ENCODE assay signal across 8 cellular contexts in the genomic region with DNA sequence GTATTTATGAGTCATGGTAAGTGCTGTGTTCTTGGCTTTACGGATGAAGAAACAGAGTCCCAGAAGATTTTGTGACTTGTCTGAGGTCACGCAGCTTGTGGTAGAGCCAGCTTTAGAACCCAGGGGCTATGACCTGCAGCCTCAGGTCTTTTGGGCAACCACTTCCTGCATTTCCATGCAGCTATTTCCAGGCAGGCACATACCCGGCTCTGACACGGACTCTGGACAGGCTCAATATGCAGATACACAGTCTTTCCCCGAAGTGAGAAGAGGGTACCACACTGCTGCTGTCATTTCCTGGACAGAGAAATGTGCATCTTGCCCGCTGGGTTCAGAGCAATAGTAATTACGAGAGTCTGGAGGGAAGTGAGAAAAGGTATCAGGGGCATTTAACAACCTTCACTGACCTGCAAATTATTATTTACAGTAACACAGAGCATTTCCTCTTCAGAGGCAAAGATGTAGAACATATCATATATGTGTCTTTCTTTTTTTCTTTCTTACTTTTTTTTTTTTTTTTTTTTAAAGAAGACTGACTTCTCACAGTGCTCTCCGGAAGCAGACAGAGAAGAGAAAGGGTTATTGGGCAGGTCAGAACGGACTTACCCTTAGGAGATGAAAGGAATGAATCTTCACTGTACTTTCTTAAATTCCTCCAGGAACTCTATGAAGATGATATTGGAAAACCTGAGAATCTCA.
DNase-seq lines count a peak whose midpoint lies in the region; ATAC-seq and TF ChIP-seq lines count a peak whose summit lies in the region.

No MANE protein-coding gene starts in this region.

- no peak for TF ChIP-seq EP300 in suprapubic skin (IDR thresholded peaks at IDR 0.05)

- no peak overlapping the region for H4K8ac ChIP-seq in mesenchymal stem cell (ENCODE audit: low read length)

- peaks cover 0 to 3% of the 10 kb centered on the region in 2 experiments for H3K27me3 ChIP-seq in mesenchymal stem cell (ENCODE audit: control insufficient read depth in 1 of 2, insufficient read depth in 1 of 2, low read length in 2 of 2)
- no peaks in the 10 kb centered on the region for H3K27me3 ChIP-seq in suprapubic skin

- no peak overlapping the region for H3K4me3 ChIP-seq in mesenchymal stem cell (ENCODE audit: insufficient read depth in 1 of 2, low read depth in 1 of 2, low read length in 2 of 2)
- no peak overlapping the region for H3K4me3 ChIP-seq in suprapubic skin

- 38% methylated on average over 5 of the region's 9 CpGs for WGBS in mesenchymal stem cell
- WGBS in suprapubic skin = 42% methylated on average over 9 of the region's 9 CpGs

- no peak overlapping the region for H2BK120ac ChIP-seq in mesenchymal stem cell (ENCODE audit: low read depth, low read length)

- no peak overlapping the region for H3K14ac ChIP-seq in mesenchymal stem cell (ENCODE audit: low read length in 2 of 2)

- DNase-seq in AML-193 (lab: John Stamatoyannopoulos, UW) (peak; percentile 37 to 47), GM19238 (ENCODE audit: insufficient read length, low spot score) (peak; percentile 56), UCSD-AML1 (lab: John Stamatoyannopoulos, UW; ENCODE audit: unreplicated experiment) (peak; percentile 44), mesenchymal stem cell (peak; percentile 46), NCI-H69 (lab: John Stamatoyannopoulos, UW) (no peak), suprapubic skin (ENCODE audit: low spot score in 2 of 2) (no peak), erythroblast (lab: John Stamatoyannopoulos, UW) (no peak)

- H2AFZ ChIP-seq in mesenchymal stem cell (ENCODE audit: low read depth, low read length) = no peak overlapping the region

- H3K36me3 ChIP-seq in mesenchymal stem cell (ENCODE audit: control insufficient read depth in 1 of 2, insufficient read depth in 2 of 2, low read depth in 1 of 2, low read length in 2 of 2) = no peaks in the 10 kb centered on the region
- no peaks in the 10 kb centered on the region for H3K36me3 ChIP-seq in suprapubic skin

- H4K91ac ChIP-seq in mesenchymal stem cell (ENCODE audit: low read length) = no peak overlapping the region

- no peak overlapping the region for H2BK15ac ChIP-seq in mesenchymal stem cell (ENCODE audit: low read depth, poor library complexity, severe bottlenecking)

- ATAC-seq in HG03139 (IDR thresholded peaks at IDR 0.05; ENCODE audit: unreplicated experiment) = peak; percentile 95

- no peak overlapping the region for H3K23ac ChIP-seq in mesenchymal stem cell (ENCODE audit: low read length in 2 of 2)

- no peak overlapping the region for H2AK5ac ChIP-seq in mesenchymal stem cell (ENCODE audit: low read length, severe bottlenecking)

- H3K9me3 ChIP-seq in mesenchymal stem cell (ENCODE audit: control insufficient read depth, low read length) (no peaks in the 10 kb centered on the region), suprapubic skin (no peaks in the 10 kb centered on the region)

- H3K79me1 ChIP-seq in mesenchymal stem cell (replicated peaks; ENCODE audit: low read length, poor library complexity, severe bottlenecking) = no peaks in the 10 kb centered on the region

- H3K4ac ChIP-seq in mesenchymal stem cell (ENCODE audit: low read depth in 1 of 2, low read length in 2 of 2) = no peak overlapping the region

- no peak overlapping the region for H2BK5ac ChIP-seq in mesenchymal stem cell (ENCODE audit: low read depth, low read length, poor library complexity, severe bottlenecking)

- H3K4me1 ChIP-seq in mesenchymal stem cell (ENCODE audit: control insufficient read depth, insufficient read depth, low read depth, low read length) (peaks cover 5% of the 10 kb centered on the region), suprapubic skin (no peaks in the 10 kb centered on the region)

- TF ChIP-seq POLR2A in suprapubic skin (IDR thresholded peaks at IDR 0.05) = no peak
- TF ChIP-seq POLR2A in erythroblast (IDR thresholded peaks at IDR 0.05; ENCODE audit: low read length) = no peak

- H3K27ac ChIP-seq in mesenchymal stem cell (ENCODE audit: low read length, poor library complexity, severe bottlenecking) = no peak overlapping the region
- H3K27ac ChIP-seq in suprapubic skin = no peak overlapping the region

- H3K9ac ChIP-seq in mesenchymal stem cell (ENCODE audit: low read length) = no peak overlapping the region

- no peak overlapping the region for H3K4me2 ChIP-seq in mesenchymal stem cell (ENCODE audit: low read length, poor library complexity, severe bottlenecking)

- TF ChIP-seq CTCF in suprapubic skin (IDR thresholded peaks at IDR 0.05) = no peak

- peak overlapping the region in 1 of 2 experiments; percentile 1 for H2BK12ac ChIP-seq in mesenchymal stem cell (ENCODE audit: low read length in 2 of 2)

- no peak overlapping the region for H3K18ac ChIP-seq in mesenchymal stem cell (ENCODE audit: low read depth in 1 of 2, low read length in 2 of 2)

Comparison
In these comparisons a context has a peak if more than half of its experiments do, and no peak if none do; other contexts are left out.
1. DNase-seq: peak in AML-193 (2 of 2), GM19238 (single experiment), UCSD-AML1 (single experiment) and mesenchymal stem cell (single experiment); none in NCI-H69 (single experiment), suprapubic skin (0 of 2) and erythroblast (0 of 2).